In the genomic region with DNA sequence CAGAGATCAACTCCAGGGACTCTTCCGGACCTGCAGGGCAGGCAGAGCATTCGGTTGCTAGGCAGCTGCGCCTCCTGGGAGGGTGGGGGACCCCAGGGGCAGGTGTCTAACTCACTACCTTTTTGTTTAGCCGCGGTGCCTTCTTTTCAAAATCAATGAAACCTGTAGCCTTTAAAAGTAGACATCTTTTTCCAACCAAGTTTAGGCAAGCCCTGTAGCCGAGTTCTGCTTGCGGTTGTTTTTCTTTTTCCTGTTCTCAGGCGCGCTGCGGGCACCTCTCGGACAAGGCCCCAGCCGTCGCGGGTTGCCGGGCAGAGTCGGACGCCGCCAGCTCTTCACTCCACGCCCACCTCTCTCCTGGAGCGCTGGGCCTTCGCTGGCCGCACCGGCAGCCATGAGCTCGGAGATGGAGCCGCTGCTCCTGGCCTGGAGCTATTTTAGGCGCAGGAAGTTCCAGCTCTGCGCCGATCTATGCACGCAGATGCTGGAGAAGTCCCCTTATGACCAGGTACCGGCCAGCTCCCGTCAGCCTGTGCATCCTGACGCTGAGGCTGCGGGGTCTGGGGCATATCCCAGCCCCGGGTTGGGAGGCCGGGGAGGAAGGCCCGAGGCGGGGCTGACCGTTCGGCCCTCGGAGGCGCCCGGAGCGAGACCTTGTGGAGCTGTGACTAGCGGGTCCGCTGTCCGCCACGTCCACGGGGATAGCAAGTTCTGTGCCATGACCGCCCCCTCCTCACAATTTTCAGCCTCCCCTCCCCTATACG, we compare ENCODE assay signal across 8 cellular contexts. TPM values are rescaled to one million over a fixed set of nuclear protein-coding genes. Genes with fewer than 3 reads are reported as not detected.
DNase-seq lines count a peak whose midpoint lies in the region; FAIRE-seq and TF ChIP-seq lines count a peak whose summit lies in the region.

TTC8 (plus strand) TSS at position 338 of the 764 bp plus-strand sequence; CDS start at position 395, 57 bp downstream.

- H3K36me3 ChIP-seq in SJSA1: no peaks in the 10 kb centered on the region
- H3K36me3 ChIP-seq in neuron (ENCODE audit: insufficient read depth, low read length): no peaks in the 10 kb centered on the region

- H3K4me1 ChIP-seq in SJSA1 (replicated peaks): peaks cover 12% of the 10 kb centered on the region
- H3K4me1 ChIP-seq in neuron (ENCODE audit: insufficient read depth, low read length): peaks cover 11% of the 10 kb centered on the region

- H3K9me3 ChIP-seq in SJSA1 (replicated peaks) (no peaks in the 10 kb centered on the region; the same call in 1 of the 2 replicates), neuron (ENCODE audit: low read length) (no peaks in the 10 kb centered on the region)

- H2AFZ ChIP-seq in neuron (ENCODE audit: low read depth, low read length): peak within 1 kb of the TSS; percentile 93

- H3K4me1 Mint-ChIP-seq in activated naive CD4-positive, alpha-beta T cell treated with anti-CD3 and anti-CD28 coated beads for 36 hours (ENCODE audit: low read depth): peaks cover 9% of the 10 kb centered on the region

- peak within 1 kb of the TSS; percentile 93 for H3K27ac ChIP-seq in SJSA1

- H3K4me3 ChIP-seq in SJSA1: peak within 1 kb of the TSS; percentile 62
- H3K4me3 ChIP-seq in neuron (ENCODE audit: low read length): peak within 1 kb of the TSS; percentile 81

- H3K4me3 Mint-ChIP-seq in activated naive CD4-positive, alpha-beta T cell treated with anti-CD3 and anti-CD28 coated beads for 36 hours: peak within 1 kb of the TSS; percentile 80

- H3K27me3 ChIP-seq in SJSA1 (replicated peaks): peaks cover 3% of the 10 kb centered on the region; the same call in 1 of the 2 replicates
- no peaks in the 10 kb centered on the region for H3K27me3 ChIP-seq in neuron (ENCODE audit: insufficient read depth, low read length)

- no peaks in the 10 kb centered on the region for H3K36me3 Mint-ChIP-seq in activated naive CD4-positive, alpha-beta T cell treated with anti-CD3 and anti-CD28 coated beads for 36 hours (ENCODE audit: low read depth)

- no peaks in the 10 kb centered on the region for H3K27me3 Mint-ChIP-seq in activated naive CD4-positive, alpha-beta T cell treated with anti-CD3 and anti-CD28 coated beads for 36 hours (ENCODE audit: low read depth)

- POLR2A ChIA-PET in HEK293T (lab: Yijun Ruan, JAX): interaction anchor here (0.7 to 1.6 kb wide), 10 partner anchors 10 to 157 kb away, joined by 3 to 11 read pairs (median 4); partner anchors contain the start of gene EML5

- CTCF ChIA-PET in HEK293T (lab: Yijun Ruan, JAX): interaction anchor here (0.5 kb wide), 1 partner anchor 173 kb away, joined by 8 read pairs; no protein-coding TSS in a partner anchor
- CTCF ChIA-PET in activated naive CD4-positive, alpha-beta T cell treated with anti-CD3 and anti-CD28 coated beads for 36 hours (lab: Charles Lee): interaction anchor here (1.2 kb wide), 1 partner anchor 32 kb away, joined by 3 read pairs; the partner anchor contains the start of gene EML5

- DNase-seq in GM03348 (ENCODE audit: low spot score): peak; percentile 95
- DNase-seq in HEK293T (ENCODE audit: extremely low spot score): peak; percentile 91
- peak; percentile 81 for DNase-seq in MV-4-11 (lab: John Stamatoyannopoulos, UW)
- peak; percentile 86 to 98 for DNase-seq in SJSA1 (ENCODE audit: low read depth in 1 of 2, low spot score in 2 of 2)
- DNase-seq in activated naive CD4-positive, alpha-beta T cell treated with anti-CD3 and anti-CD28 coated beads for 36 hours: peak; percentile 88
- peak; percentile 54 to 70 for DNase-seq in frontal cortex (ENCODE audit: low spot score in 2 of 2)
- DNase-seq in stromal cell of bone marrow (ENCODE audit: low read depth): peak; percentile 72

- FAIRE-seq in frontal cortex (lab: Jason Lieb, UNC): no peak

- intact Hi-C loops in activated naive CD4-positive, alpha-beta T cell treated with anti-CD3 and anti-CD28 coated beads for 36 hours (cut with micrococcal nuclease): loop anchor here (1.0 to 10.0 kb wide), 5 partner anchors 32 to 1560 kb away; partner anchors contain the start of genes EML5, GALC and ZC3H14

- no peaks in the 10 kb centered on the region for H3K9me3 Mint-ChIP-seq in activated naive CD4-positive, alpha-beta T cell treated with anti-CD3 and anti-CD28 coated beads for 36 hours

- H3K27ac Mint-ChIP-seq in activated naive CD4-positive, alpha-beta T cell treated with anti-CD3 and anti-CD28 coated beads for 36 hours: peak within 1 kb of the TSS; percentile 92

TF ChIP-seq in HEK293T, 16 proteins besides CTCF, POLR2A, EP300 and RAD21:
- TF ChIP-seq HDGF (IDR thresholded peaks at IDR 0.05; ENCODE audit: borderline replicate concordance) (0 out of 2 replicates have a peak, but pooled peaks have one; percentile 24), ZNF384 (IDR thresholded peaks at IDR 0.05) (no peak)

RNA-seq across cellular contexts. Expression of gene TTC8, which starts in this region (rescaled TPM):
- 24.6 and 25.7 TPM in 2 replicates for total RNA-seq in SJSA1 (2014; rRNA removed; shearing (Covaris generic))
- total RNA-seq in activated naive CD4-positive, alpha-beta T cell treated with anti-CD3 and anti-CD28 coated beads for 36 hours: 1 to 10 TPM; 1.8 to 1.9 TPM
- 9.4 TPM for total RNA-seq in frontal cortex

Comparison
In these comparisons a context has a peak if more than half of its experiments do, and no peak if none do; other contexts are left out.
1. Peak in every context shown above with its lines: DNase-seq, H3K4me3 ChIP-seq and H3K27ac ChIP-seq.